Comparison of ENCODE assay signal across 8 cellular contexts in genomic region chr11:58923300-58923788, GRCh38. TPM values are rescaled to one million over a fixed set of nuclear protein-coding genes. Genes with fewer than 3 reads are reported as not detected.
DNase-seq lines count a peak whose midpoint lies in the region; ATAC-seq and TF ChIP-seq lines count a peak whose summit lies in the region.

No MANE protein-coding gene starts in this region.

- TF ChIP-seq CTCF in fibroblast of villous mesenchyme (IDR thresholded peaks at IDR 0.05; ENCODE audit: insufficient read depth, low read depth, low read length) (peak; percentile 13), RWPE1 (conservative IDR thresholded peaks at IDR 0.05; ENCODE audit: low read depth) (no peak)

- no peak overlapping the region for H3K27ac ChIP-seq in RWPE1

- no peak overlapping the region for H3K9ac ChIP-seq in skeletal muscle satellite cell (ENCODE audit: low read depth, low read length)

- peaks cover 31% of the 10 kb centered on the region for H3K4me1 ChIP-seq in skeletal muscle satellite cell (ENCODE audit: control insufficient read depth, insufficient read depth, low read length)

- no peaks in the 10 kb centered on the region for H3K36me3 ChIP-seq in skeletal muscle satellite cell (ENCODE audit: insufficient read depth, low read length)

- H3K4me3 ChIP-seq in fibroblast of villous mesenchyme (ENCODE audit: low read depth, low read length), result no peak overlapping the region
- H3K4me3 ChIP-seq in skeletal muscle satellite cell (ENCODE audit: low read length), result peak overlapping the region; percentile 62

- CTCF ChIA-PET in RWPE1 (lab: Yijun Ruan, JAX), result interaction anchor here (0.7 kb wide), 1 partner anchor 494 kb away, joined by 3 read pairs; no protein-coding TSS in a partner anchor

- no peaks in the 10 kb centered on the region for H3K27me3 ChIP-seq in skeletal muscle satellite cell (ENCODE audit: control insufficient read depth, insufficient read depth, low read length)

- DNase-seq in NCI-H2227 (lab: John Stamatoyannopoulos, UW; ENCODE audit: unreplicated experiment), result peak; percentile 32
- no peak for DNase-seq in NCI-H2227 treated with DMSO at 0.1 percent for 48 hours (lab: John Stamatoyannopoulos, UW)
- peak; percentile 49 for DNase-seq in RPMI7951 (ENCODE audit: low read depth)
- DNase-seq in fibroblast of villous mesenchyme (ENCODE audit: low read depth), result peak; percentile 17
- DNase-seq in RWPE1 (ENCODE audit: low spot score), result no peak

- POLR2A ChIA-PET in RWPE1 (lab: Yijun Ruan, JAX; ENCODE audit: low non-redundant PET), result no interaction called here

- H3K9me3 ChIP-seq in skeletal muscle satellite cell (replicated peaks; ENCODE audit: low read length), result no peaks in the 10 kb centered on the region

- ATAC-seq in GM19328 (IDR thresholded peaks at IDR 0.05; ENCODE audit: unreplicated experiment) (peak; percentile 74), HG03175 (IDR thresholded peaks at IDR 0.05; ENCODE audit: unreplicated experiment) (peak; percentile 81)

- H3K4me2 ChIP-seq in skeletal muscle satellite cell (ENCODE audit: low read length), result peak overlapping the region; percentile 88

RNA-seq across cellular contexts. Expression of gene GLYATL1, which starts 15.9 kb away (rescaled TPM):
- 1.1 and 1.3 TPM in 2 replicates for total RNA-seq in RPMI7951 (2014; rRNA removed; shearing (Covaris generic))
- total RNA-seq in fibroblast of villous mesenchyme, result under 0.01 TPM in 1 of 2 replicates, not detected in the other
- total RNA-seq in skeletal muscle satellite cell (2012; rRNA removed), result 0.66 and 0.76 TPM in 2 replicates

Comparison
In these comparisons a context has a peak if more than half of its experiments do, and no peak if none do; other contexts are left out.
1. DNase-seq: peak in NCI-H2227 (single experiment), RPMI7951 (single experiment) and fibroblast of villous mesenchyme (single experiment); none in NCI-H2227 treated with DMSO at 0.1 percent for 48 hours (single experiment) and RWPE1 (single experiment).